8 cellular contexts compared by ENCODE assay signal in the genomic region with DNA sequence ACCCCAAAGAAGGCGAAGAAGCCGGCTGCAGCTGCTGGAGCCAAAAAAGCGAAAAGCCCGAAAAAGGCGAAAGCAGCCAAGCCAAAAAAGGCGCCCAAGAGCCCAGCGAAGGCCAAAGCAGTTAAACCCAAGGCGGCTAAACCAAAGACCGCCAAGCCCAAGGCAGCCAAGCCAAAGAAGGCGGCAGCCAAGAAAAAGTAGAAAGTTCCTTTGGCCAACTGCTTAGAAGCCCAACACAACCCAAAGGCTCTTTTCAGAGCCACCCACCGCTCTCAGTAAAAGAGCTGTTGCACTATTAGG.
DNase-seq lines count a peak whose midpoint lies in the region; ATAC-seq and TF ChIP-seq lines count a peak whose summit lies in the region.

No MANE protein-coding gene starts in this region.

- BruUV-seq in A673 (replicated peaks; lab: Mats Ljungman, UMichigan) = no TSS peak

- no peaks in the 10 kb centered on the region for H3K36me3 ChIP-seq in A673 (ENCODE audit: insufficient read depth, low read length, poor library complexity, severe bottlenecking)
- no peaks in the 10 kb centered on the region for H3K36me3 ChIP-seq in ascending aorta
- no peaks in the 10 kb centered on the region for H3K36me3 ChIP-seq in kidney epithelial cell (ENCODE audit: control insufficient read depth, insufficient read depth, low read length)
- H3K36me3 ChIP-seq in thoracic aorta = no peaks in the 10 kb centered on the region

- DNase-seq in A673 (ENCODE audit: low spot score) (no peak), ascending aorta (ENCODE audit: low spot score in 2 of 2) (no peak), kidney epithelial cell (ENCODE audit: low read depth) (no peak), thoracic aorta (ENCODE audit: low spot score) (no peak)
- DNase-seq in stimulated activated CD4-positive, alpha-beta T cell treated with anti-CD3 and anti-CD28 coated beads, Interleukin-4, amount 100 ng/mL, for 24 hours = no peak

- H3K27ac ChIP-seq in A673 (ENCODE audit: low read depth, low read length, poor library complexity, severe bottlenecking) (peak overlapping the region; percentile 99), ascending aorta (peak overlapping the region; percentile 98 to 99), thoracic aorta (peak overlapping the region; percentile 97 to 99)

- no peaks in the 10 kb centered on the region for H3K9me3 ChIP-seq in A673 (ENCODE audit: low read depth, low read length, poor library complexity, severe bottlenecking)
- no peaks in the 10 kb centered on the region for H3K9me3 ChIP-seq in ascending aorta
- no peaks in the 10 kb centered on the region for H3K9me3 ChIP-seq in thoracic aorta

- H3K4me3 ChIP-seq in A673 (ENCODE audit: low read depth, low read length, poor library complexity, severe bottlenecking) (peak overlapping the region; percentile 89), ascending aorta (peak overlapping the region; percentile 86 to 91), kidney epithelial cell (ENCODE audit: low read depth, low read length) (peak overlapping the region; percentile 91), thoracic aorta (peak overlapping the region; percentile 90)

- no peaks in the 10 kb centered on the region for H3K27me3 ChIP-seq in A673 (replicated peaks; ENCODE audit: insufficient read depth, low read depth, low read length, poor library complexity)
- no peaks in the 10 kb centered on the region for H3K27me3 ChIP-seq in ascending aorta
- no peaks in the 10 kb centered on the region for H3K27me3 ChIP-seq in kidney epithelial cell (ENCODE audit: control insufficient read depth, insufficient read depth, low read length)
- H3K27me3 ChIP-seq in thoracic aorta (replicated peaks; ENCODE audit: insufficient read depth) = no peaks in the 10 kb centered on the region

- POLR2A ChIA-PET in A673 (lab: Charles Lee; ENCODE audit: low non-redundant PET) = interaction anchor here (0.6 to 3.9 kb wide), 8 partner anchors 9 to 977 kb away, joined by 3 to 62 read pairs (median 4); a partner anchor contains a TSS

- ATAC-seq in HG02943 (IDR thresholded peaks at IDR 0.05; ENCODE audit: low read depth, unreplicated experiment) (peak; percentile 13), thoracic aorta (ENCODE audit: insufficient number of reproducible peaks, low FRiP score, low read depth) (no peak), HG03460 (IDR thresholded peaks at IDR 0.05; ENCODE audit: unreplicated experiment) (no peak), GM19455 (IDR thresholded peaks at IDR 0.05; ENCODE audit: unreplicated experiment) (no peak)

- peaks cover 12% of the 10 kb centered on the region for H3K4me1 ChIP-seq in A673 (ENCODE audit: insufficient read depth, low read length, poor library complexity, severe bottlenecking)
- H3K4me1 ChIP-seq in ascending aorta = peaks cover 0 to 14% of the 10 kb centered on the region in 2 donors
- peaks cover 8 to 11% of the 10 kb centered on the region in 2 donors for H3K4me1 ChIP-seq in thoracic aorta (ENCODE audit: control insufficient read depth in 1 of 2, low read depth in 2 of 2)

- CTCF ChIA-PET in A673 (lab: Charles Lee) = no interaction called here

- intact Hi-C loops in A673 (cut with micrococcal nuclease; ENCODE audit: unreplicated experiment) (loop anchor here (5.0 kb wide), 1 partner anchor 34 kb away; a partner anchor contains a TSS), ascending aorta (cut with DNase I) (loop anchor here (1.0 to 5.0 kb wide), 5 partner anchors 30 to 976 kb away; a partner anchor contains a TSS)

- TF ChIP-seq CTCF in A673 (conservative IDR thresholded peaks at IDR 0.05; ENCODE audit: low read depth, low read length) = no peak
- no peak for TF ChIP-seq CTCF in ascending aorta (IDR thresholded peaks at IDR 0.05)
- no peak for TF ChIP-seq CTCF in kidney epithelial cell (IDR thresholded peaks at IDR 0.05; ENCODE audit: insufficient read depth, low read length, poor library complexity, severe bottlenecking)
- TF ChIP-seq CTCF in thoracic aorta (IDR thresholded peaks at IDR 0.05) = no peak
